In genomic region chr10:70337201-70337651, GRCh38 we compare ENCODE assay signal across 16 cellular contexts. TPM values are rescaled to one million over a fixed set of nuclear protein-coding genes. Genes with fewer than 3 reads are reported as not detected.
DNase-seq lines count a peak whose midpoint lies in the region; ATAC-seq, FAIRE-seq and TF ChIP-seq lines count a peak whose summit lies in the region.
"Had no signal": no experiment of that assay in that cellular context is flagged by ENCODE, and none has a peak within 500 bp of the region (broad histone marks: within the 10 kb centered on the region; RNA-seq: fewer than 3 reads in every experiment).

No MANE protein-coding gene starts in this region.

- H4K91ac ChIP-seq in trophoblast cell (ENCODE audit: low read depth, low read length), result no peak overlapping the region

- H3K18ac ChIP-seq in trophoblast cell (ENCODE audit: low read length), result no peak overlapping the region

- H3K9ac ChIP-seq in astrocyte (ENCODE audit: low read length) (no peak overlapping the region), trophoblast cell (ENCODE audit: low read length) (no peak overlapping the region)

- H3K27ac Mint-ChIP-seq in astrocyte (ENCODE audit: unreplicated experiment), result no peak overlapping the region

- no peak for ATAC-seq in HG03342 (IDR thresholded peaks at IDR 0.05; ENCODE audit: unreplicated experiment)
- ATAC-seq in HG03196 (IDR thresholded peaks at IDR 0.05; ENCODE audit: unreplicated experiment), result no peak
- ATAC-seq: left ventricle myocardium superior had no signal

- DNase-seq in D341Med (ENCODE audit: low spot score) (peak; percentile 64), astrocyte (ENCODE audit: low read depth) (peak; percentile 67), middle frontal gyrus (ENCODE audit: extremely low spot score, low spot score) (peak; percentile 22), DMS153 (lab: John Stamatoyannopoulos, UW) (no peak), trophoblast cell (no peak)
- DNase-seq: activated CD4-positive, alpha-beta T cell treated with anti-CD3 and anti-CD28 coated beads, Interleukin-2, amount 50 U/mL, for 1 hour; CD8-positive, alpha-beta memory T cell; left ventricle myocardium superior; T-helper 2 cell had no signal

- no peak overlapping the region for H3K23ac ChIP-seq in trophoblast cell (ENCODE audit: low read length)

- no peak overlapping the region for H2AFZ ChIP-seq in astrocyte (ENCODE audit: low read depth, low read length)
- H2AFZ ChIP-seq in trophoblast cell (ENCODE audit: insufficient read depth, low read length, poor library complexity), result no peak overlapping the region

- H3K4ac ChIP-seq in trophoblast cell (ENCODE audit: low read depth, low read length), result no peak overlapping the region

- no peak overlapping the region for H2BK120ac ChIP-seq in trophoblast cell (ENCODE audit: insufficient read depth, low read length, poor library complexity)

- H3K4me1 ChIP-seq in HEK293 (ENCODE audit: control insufficient read depth, insufficient read depth, low read length), result peaks cover 3% of the 10 kb centered on the region
- peaks cover 4% of the 10 kb centered on the region for H3K4me1 ChIP-seq in astrocyte (ENCODE audit: insufficient read depth, low read length)
- no peaks in the 10 kb centered on the region for H3K4me1 ChIP-seq in trophoblast cell (ENCODE audit: control insufficient read depth in 1 of 2, insufficient read depth in 2 of 2, low read length in 2 of 2)

- H3K4me2 ChIP-seq in astrocyte (ENCODE audit: low read length), result no peak overlapping the region
- no peak overlapping the region for H3K4me2 ChIP-seq in trophoblast cell (ENCODE audit: low read length)

- H3K79me2 ChIP-seq in astrocyte (ENCODE audit: insufficient read depth, low read length) (no peaks in the 10 kb centered on the region), trophoblast cell (ENCODE audit: control insufficient read depth, insufficient read depth, low read length, poor library complexity) (no peaks in the 10 kb centered on the region)

- H3K14ac ChIP-seq in trophoblast cell (ENCODE audit: low read length), result no peak overlapping the region

- no peak for FAIRE-seq in astrocyte (lab: Jason Lieb, UNC)
- FAIRE-seq: RCC 7860 had no signal

- no peak overlapping the region for H3K4me3 Mint-ChIP-seq in astrocyte (ENCODE audit: unreplicated experiment)
- H3K4me3 Mint-ChIP-seq: CD8-positive, alpha-beta memory T cell had no signal

- H3K27me3 Mint-ChIP-seq in astrocyte (ENCODE audit: low read depth, unreplicated experiment), result peaks cover 19% of the 10 kb centered on the region

- CTCF ChIA-PET in HEK293 (lab: Yijun Ruan, JAX), result interaction anchor here (1.1 to 1.2 kb wide), 2 partner anchors 11 to 65 kb away, joined by 3 read pairs; no protein-coding TSS in a partner anchor

- no peak overlapping the region for H2BK5ac ChIP-seq in trophoblast cell (ENCODE audit: low read depth, low read length, poor library complexity)

- no CpG with 5 or more reads among the region's 5 CpGs for WGBS in trophoblast cell (ENCODE audit: extremely low coverage, insufficient coverage, insufficient read length)

- H3K36me3 ChIP-seq in HEK293 (ENCODE audit: control insufficient read depth in 2 of 2, insufficient read depth in 1 of 2, low read length in 2 of 2) (peaks cover 0 to 8% of the 10 kb centered on the region in 2 experiments; a peak in 1 of 3 replicates), astrocyte (ENCODE audit: insufficient read depth, low read length) (no peaks in the 10 kb centered on the region), trophoblast cell (ENCODE audit: control insufficient read depth in 1 of 2, insufficient read depth in 2 of 2, low read length in 2 of 2) (no peaks in the 10 kb centered on the region)
- H3K36me3 ChIP-seq: neutrophil had no signal

- no peak overlapping the region for H4K8ac ChIP-seq in trophoblast cell (ENCODE audit: low read depth, low read length)

- H3K79me1 ChIP-seq in trophoblast cell (ENCODE audit: low read length), result no peaks in the 10 kb centered on the region

- POLR2A ChIA-PET in HEK293 (lab: Yijun Ruan, JAX), result no interaction called here

- no peaks in the 10 kb centered on the region for H3K9me3 ChIP-seq in HEK293 (ENCODE audit: control insufficient read depth, insufficient read depth, low read depth, low read length)
- H3K9me3 ChIP-seq in astrocyte (ENCODE audit: insufficient read depth, low read depth, low read length), result peaks cover 3% of the 10 kb centered on the region
- H3K9me3 ChIP-seq in trophoblast cell (ENCODE audit: insufficient read depth, low read depth, low read length), result peaks cover 7% of the 10 kb centered on the region
- H3K9me3 ChIP-seq: ascending aorta, neutrophil had no signal

- H3K9me3 Mint-ChIP-seq in astrocyte (ENCODE audit: unreplicated experiment), result peaks cover 2% of the 10 kb centered on the region

- H3K4me1 Mint-ChIP-seq in astrocyte (ENCODE audit: low read depth, unreplicated experiment), result peaks cover 5% of the 10 kb centered on the region

- no peak overlapping the region for H2AK5ac ChIP-seq in trophoblast cell (ENCODE audit: low read length)

- H3K4me3 ChIP-seq in HEK293 (ENCODE audit: low read depth, low read length) (no peak overlapping the region), astrocyte (ENCODE audit: insufficient read depth, low read depth, low read length) (no peak overlapping the region), trophoblast cell (ENCODE audit: low read depth, low read length) (no peak overlapping the region)
- H3K4me3 ChIP-seq: ascending aorta, skin epidermis had no signal

- no peak overlapping the region for H2BK12ac ChIP-seq in trophoblast cell (ENCODE audit: low read length)

- TF ChIP-seq CTCF in HEK293 (tag by site-specific recombination; IDR thresholded peaks at IDR 0.05) (no peak), astrocyte (IDR thresholded peaks at IDR 0.05; ENCODE audit: insufficient read depth, low read depth, low read length) (no peak)

- no peak overlapping the region for H4K12ac ChIP-seq in trophoblast cell (ENCODE audit: low read depth, low read length)

- H3K27me3 ChIP-seq in astrocyte (ENCODE audit: insufficient read depth, low read length) (no peaks in the 10 kb centered on the region), trophoblast cell (ENCODE audit: insufficient read depth, low read length) (no peaks in the 10 kb centered on the region)
- H3K27me3 ChIP-seq: ascending aorta had no signal

- peaks cover 12% of the 10 kb centered on the region for H3K36me3 Mint-ChIP-seq in astrocyte (ENCODE audit: low read depth, unreplicated experiment)

- H3K27ac ChIP-seq in HEK293 (ENCODE audit: extremely low read depth, low read depth, low read length) (no peak overlapping the region), astrocyte (ENCODE audit: low read depth, low read length) (no peak overlapping the region), trophoblast cell (ENCODE audit: low read depth, low read length) (no peak overlapping the region)
- H3K27ac ChIP-seq: ascending aorta, neutrophil, skin epidermis had no signal

- peaks cover 18% of the 10 kb centered on the region for H4K20me1 ChIP-seq in astrocyte (ENCODE audit: insufficient read depth, low read length)

TF ChIP-seq in HEK293, 187 proteins besides CTCF, POLR2A, EP300 and RAD21:
- TF ChIP-seq OSR2 (tag by site-specific recombination; IDR thresholded peaks at IDR 0.05) (no peak), ZIC2 (tag by site-specific recombination; IDR thresholded peaks at IDR 0.05) (0 out of 2 replicates have a peak, but pooled peaks have one; percentile 22)

RNA-seq across cellular contexts. Expression of gene LRRC20, which starts 45.2 kb away (rescaled TPM):
- 7.4 and 7.8 TPM in 2 replicates for total RNA-seq in astrocyte
- 2.2 and 2.3 TPM in 2 replicates for polyA plus RNA-seq in trophoblast cell (2013)

RNA-seq across cellular contexts. Expression of gene NPFFR1, which starts 53.4 kb away (rescaled TPM):
- not detected in 2 replicates for total RNA-seq in astrocyte
- not detected in 2 replicates for polyA plus RNA-seq in trophoblast cell (2013)
- total RNA-seq: ascending aorta; CD8-positive, alpha-beta memory T cell had no signal
- polyA plus RNA-seq: CD8-positive, alpha-beta memory T cell had no signal

Comparison
In these comparisons a context has a peak if more than half of its experiments do, and no peak if none do; other contexts are left out.
1. DNase-seq: peak in D341Med (single experiment), astrocyte (single experiment) and middle frontal gyrus (single experiment); none in DMS153 (single experiment) and trophoblast cell (0 of 2).